Comparison of ENCODE assay signal across 27 cellular contexts in genomic region chr22:17875631-17876030, GRCh38.
"Had no signal": no experiment of that assay in that cellular context is flagged by ENCODE, and none has a peak within 500 bp of the region (broad histone marks: within the 10 kb centered on the region; RNA-seq: fewer than 3 reads in every experiment).

No MANE protein-coding gene starts in this region.

- H3K9me3 ChIP-seq: ovary, psoas muscle, right lobe of liver, sigmoid colon, stomach, suprapubic skin, testis, tibial artery, transverse colon, upper lobe of right lung, uterus had no signal

- H3K27me3 Mint-ChIP-seq: naive thymus-derived CD8-positive, alpha-beta T cell; natural killer cell treated with Interleukin-12 subunit alpha and Interleukin-12 subunit beta and Interleukin-15 and Interleukin-18, amount 100 ng/mL, for 72 hours; progenitor cell of endocrine pancreas; stimulated activated naive B cell treated with anti-CD40 and anti-IgM and Interleukin-4, amounts not matched to agents 10 μg/mL and 1 μg/mL and 100 μg/mL, for 72 hours; stimulated activated naive CD8-positive, alpha-beta T cell treated with anti-CD3 and anti-CD28 coated beads, Interleukin-15, Interleukin-2, amounts not matched to agents 100 ng/mL and 50 ng/mL, for 24 hours; type B pancreatic cell had no signal

- H3K4me1 ChIP-seq: neural progenitor cell, parathyroid adenoma, stomach, testis, tibial artery, upper lobe of right lung, uterus had no signal

- H3K27ac Mint-ChIP-seq: naive thymus-derived CD8-positive, alpha-beta T cell; natural killer cell treated with Interleukin-12 subunit alpha and Interleukin-12 subunit beta and Interleukin-15 and Interleukin-18, amount 100 ng/mL, for 72 hours; progenitor cell of endocrine pancreas; stimulated activated effector memory CD8-positive, alpha-beta T cell treated with anti-CD3 and anti-CD28 coated beads, Interleukin-12 subunit alpha, Interleukin-12 subunit beta, amount 100 ng/mL, for 72 hours; stimulated activated naive CD8-positive, alpha-beta T cell treated with anti-CD3 and anti-CD28 coated beads, Interleukin-15, Interleukin-2, amounts not matched to agents 100 ng/mL and 50 ng/mL, for 24 hours; type B pancreatic cell had no signal

- H3K9me3 Mint-ChIP-seq: naive thymus-derived CD8-positive, alpha-beta T cell; natural killer cell treated with Interleukin-12 subunit alpha and Interleukin-12 subunit beta and Interleukin-15 and Interleukin-18, amount 100 ng/mL, for 72 hours; nephron progenitor cell; neural progenitor cell; stimulated activated effector memory CD8-positive, alpha-beta T cell treated with anti-CD3 and anti-CD28 coated beads, Interleukin-12 subunit alpha, Interleukin-12 subunit beta, amount 100 ng/mL, for 72 hours; stimulated activated naive B cell treated with anti-CD40 and anti-IgM and Interleukin-4, amounts not matched to agents 10 μg/mL and 1 μg/mL and 100 μg/mL, for 72 hours; stimulated activated naive CD8-positive, alpha-beta T cell treated with anti-CD3 and anti-CD28 coated beads, Interleukin-15, Interleukin-2, amounts not matched to agents 100 ng/mL and 50 ng/mL, for 24 hours; type B pancreatic cell had no signal

- H3K27me3 ChIP-seq: neural progenitor cell, ovary, right lobe of liver, sigmoid colon, stomach, suprapubic skin, testis, tibial artery, transverse colon, uterus had no signal

- H3K4me1 Mint-ChIP-seq: naive thymus-derived CD8-positive, alpha-beta T cell; stimulated activated effector memory CD8-positive, alpha-beta T cell treated with anti-CD3 and anti-CD28 coated beads, Interleukin-12 subunit alpha, Interleukin-12 subunit beta, amount 100 ng/mL, for 72 hours had no signal

- DNase-seq: naive thymus-derived CD8-positive, alpha-beta T cell; nephron progenitor cell; occipital lobe; right lobe of liver; sigmoid colon; stimulated activated CD4-positive, alpha-beta T cell treated with anti-CD3 and anti-CD28 coated beads, Interleukin-15, amount 100 ng/mL, for 24 hours; stimulated activated CD4-positive, alpha-beta T cell treated with anti-CD3 and anti-CD28 coated beads, Interleukin-2, amount 100 ng/mL, for 24 hours; stimulated activated CD4-positive, alpha-beta T cell treated with anti-CD3 and anti-CD28 coated beads, Interleukin-2, amount 100 ng/mL, for 48 hours; stimulated activated CD4-positive, alpha-beta T cell treated with anti-CD3 and anti-CD28 coated beads, Interleukin-4, amount 100 ng/mL, for 24 hours; stimulated activated naive B cell treated with anti-CD40 and anti-IgM and Interleukin-4, amounts not matched to agents 10 μg/mL and 1 μg/mL and 100 μg/mL, for 72 hours; stimulated activated naive CD4-positive, alpha-beta T cell treated with Interleukin-2 at 50 U/mL for 16 hours; testis; tibial artery; transverse colon; upper lobe of right lung; uterus had no signal

- H3K4me3 ChIP-seq: neural progenitor cell, ovary, psoas muscle, right lobe of liver, sigmoid colon, stomach, suprapubic skin, testis, tibial artery, transverse colon, upper lobe of right lung, uterus had no signal

- ATAC-seq: naive thymus-derived CD8-positive, alpha-beta T cell; natural killer cell treated with Interleukin-12 subunit alpha and Interleukin-12 subunit beta and Interleukin-15 and Interleukin-18, amount 100 ng/mL, for 72 hours; stimulated activated effector memory CD8-positive, alpha-beta T cell treated with anti-CD3 and anti-CD28 coated beads, Interleukin-12 subunit alpha, Interleukin-12 subunit beta, amount 100 ng/mL, for 72 hours had no signal

- H3K4me3 Mint-ChIP-seq: naive thymus-derived CD8-positive, alpha-beta T cell; natural killer cell treated with Interleukin-12 subunit alpha and Interleukin-12 subunit beta and Interleukin-15 and Interleukin-18, amount 100 ng/mL, for 72 hours; nephron progenitor cell; neural progenitor cell; stimulated activated effector memory CD8-positive, alpha-beta T cell treated with anti-CD3 and anti-CD28 coated beads, Interleukin-12 subunit alpha, Interleukin-12 subunit beta, amount 100 ng/mL, for 72 hours; stimulated activated naive B cell treated with anti-CD40 and anti-IgM and Interleukin-4, amounts not matched to agents 10 μg/mL and 1 μg/mL and 100 μg/mL, for 72 hours; stimulated activated naive CD8-positive, alpha-beta T cell treated with anti-CD3 and anti-CD28 coated beads, Interleukin-15, Interleukin-2, amounts not matched to agents 100 ng/mL and 50 ng/mL, for 24 hours; type B pancreatic cell had no signal

- H3K36me3 ChIP-seq: neural progenitor cell, ovary, uterus had no signal

- H3K27ac ChIP-seq: neural progenitor cell, ovary, parathyroid adenoma, psoas muscle, right lobe of liver, stomach, suprapubic skin, testis, tibial artery, upper lobe of right lung, uterus had no signal
